In genomic region chr20:34709044-34709835, GRCh38 we compare ENCODE assay signal across 1 cellular context.
TF ChIP-seq lines count a peak whose summit lies in the region.

No MANE protein-coding gene starts in this region.

TF ChIP-seq in IMR-90, 13 proteins besides CTCF, POLR2A, EP300 and RAD21:
- TF ChIP-seq CHD1 (IDR thresholded peaks at IDR 0.05; ENCODE audit: low read depth, low read length) (no peak), RCOR1 (IDR thresholded peaks at IDR 0.05; ENCODE audit: insufficient replicate concordance, low read length) (no peak), CEBPB (IDR thresholded peaks at IDR 0.05; ENCODE audit: low read depth, low read length) (no peak), FOS (IDR thresholded peaks at IDR 0.05; ENCODE audit: low read depth, low read length) (no peak), MAFK (IDR thresholded peaks at IDR 0.05; ENCODE audit: low read depth, low read length) (no peak), BHLHE40 (IDR thresholded peaks at IDR 0.05; ENCODE audit: low read depth, low read length) (no peak), MAZ (IDR thresholded peaks at IDR 0.05; ENCODE audit: borderline replicate concordance, low read depth, low read length) (no peak; the same call in 1 of the 2 replicates), ELK1 (IDR thresholded peaks at IDR 0.05; ENCODE audit: borderline replicate concordance, low read depth, low read length) (no peak), SMC3 (IDR thresholded peaks at IDR 0.05; ENCODE audit: low read depth, low read length) (no peak), NFE2L2 (IDR thresholded peaks at IDR 0.05; ENCODE audit: low read depth, low read length) (no peak), MXI1 (IDR thresholded peaks at IDR 0.05; ENCODE audit: borderline replicate concordance, low read depth, low read length) (no peak), USF2 (IDR thresholded peaks at IDR 0.05; ENCODE audit: low read depth, low read length) (no peak), RFX5 (IDR thresholded peaks at IDR 0.05; ENCODE audit: low read depth, low read length) (no peak)
